Comparison of ENCODE assay signal across 16 cellular contexts in genomic region chr1:67552336-67552759, GRCh38.
DNase-seq lines count a peak whose midpoint lies in the region; TF ChIP-seq lines count a peak whose summit lies in the region.
"Had no signal": no experiment of that assay in that cellular context is flagged by ENCODE, and none has a peak within 500 bp of the region (broad histone marks: within the 10 kb centered on the region; RNA-seq: fewer than 3 reads in every experiment).

No MANE protein-coding gene starts in this region.

- H3K4me3 ChIP-seq in WERI-Rb-1 (ENCODE audit: low read depth, low read length): no peak overlapping the region
- H3K4me3 ChIP-seq in sigmoid colon: no peak overlapping the region

- H3K27me3 ChIP-seq in WERI-Rb-1 (ENCODE audit: insufficient read depth, low read depth, severe bottlenecking) (no peaks in the 10 kb centered on the region), sigmoid colon (no peaks in the 10 kb centered on the region)

- H3K9me3 ChIP-seq in WERI-Rb-1 (ENCODE audit: severe bottlenecking) (no peaks in the 10 kb centered on the region), sigmoid colon (no peaks in the 10 kb centered on the region)

- H3K27ac ChIP-seq in WERI-Rb-1 (no peak overlapping the region), sigmoid colon (no peak overlapping the region)
- H3K27ac ChIP-seq: 22Rv1 had no signal

- H3K36me3 ChIP-seq in WERI-Rb-1 (no peaks in the 10 kb centered on the region), sigmoid colon (no peaks in the 10 kb centered on the region)

- TF ChIP-seq CTCF in WERI-Rb-1 (IDR thresholded peaks at IDR 0.05; ENCODE audit: low read depth, low read length) (peak; percentile 26; the same call in 1 of the 2 replicates), sigmoid colon (IDR thresholded peaks at IDR 0.05) (no peak)

- CTCF ChIA-PET in HEK293T (lab: Yijun Ruan, JAX): interaction anchor here (2.2 kb wide), 1 partner anchor 9 kb away, joined by 10 read pairs; no protein-coding TSS in a partner anchor

- 22 to 47% methylated on average over 3 of the region's 3 CpGs for WGBS in sigmoid colon, 2 donors

- intact Hi-C loops in sigmoid colon (cut with DNase I): no loop called here

- no peak for TF ChIP-seq EP300 in sigmoid colon (IDR thresholded peaks at IDR 0.05)

- TF ChIP-seq POLR2A in sigmoid colon (IDR thresholded peaks at IDR 0.05): no peak

- POLR2A ChIA-PET in HEK293T (lab: Yijun Ruan, JAX): no interaction called here

- H3K4me1 ChIP-seq in sigmoid colon: peaks cover 0 to 3% (median 0%) of the 10 kb centered on the region in 4 donors

- peak; percentile 20 for DNase-seq in DMS 273 (lab: John Stamatoyannopoulos, UW; ENCODE audit: unreplicated experiment)
- DNase-seq in DMS 273 treated with DMSO at 0.1 percent for 48 hours (lab: John Stamatoyannopoulos, UW): no peak
- no peak for DNase-seq in WERI-Rb-1
- peak; percentile 85 for DNase-seq in kidney tubule cell (ENCODE audit: low spot score)
- DNase-seq in ureter (ENCODE audit: low spot score): peak; percentile 10
- no peak for DNase-seq in HEK293T (ENCODE audit: extremely low spot score)
- no peak for DNase-seq in sigmoid colon
- DNase-seq in activated effector memory CD4-positive, alpha-beta T cell treated with anti-CD3 and anti-CD28 coated beads, Interleukin-2, amount 50 U/mL, for 16 hours: no peak
- DNase-seq: activated CD4-positive, alpha-beta T cell treated with anti-CD3 and anti-CD28 coated beads, Interleukin-2, amount 50 U/mL, for 4 hours; activated T-cell treated with anti-CD3 and anti-CD28 coated beads, Interleukin-2, amount 50 U/mL, for 72 hours; CD4-positive, alpha-beta memory T cell; NCI-H1048; NCI-H2171 treated with DMSO at 0.1 percent for 48 hours; NK-92 treated with Interleukin-12 subunit alpha and Interleukin-12 subunit beta, amount 100 ng/mL, for 24 hours; T1000 had no signal

TF ChIP-seq in HEK293T, 16 proteins besides CTCF, POLR2A, EP300 and RAD21:
- TF ChIP-seq SP1 (IDR thresholded peaks at IDR 0.05) (no peak), SUZ12 (IDR thresholded peaks at IDR 0.05) (no peak), TARDBP (IDR thresholded peaks at IDR 0.05) (no peak)

Comparison
In these comparisons a context has a peak if more than half of its experiments do, and no peak if none do; other contexts are left out.
1. DNase-seq: peak in DMS 273 (single experiment), kidney tubule cell (single experiment) and ureter (single experiment); none in DMS 273 treated with DMSO at 0.1 percent for 48 hours (single experiment), WERI-Rb-1 (single experiment), HEK293T (single experiment), sigmoid colon (single experiment) and activated effector memory CD4-positive, alpha-beta T cell treated with anti-CD3 and anti-CD28 coated beads, Interleukin-2, amount 50 U/mL, for 16 hours (single experiment).